10 cellular contexts compared by ENCODE assay signal in the genomic region with DNA sequence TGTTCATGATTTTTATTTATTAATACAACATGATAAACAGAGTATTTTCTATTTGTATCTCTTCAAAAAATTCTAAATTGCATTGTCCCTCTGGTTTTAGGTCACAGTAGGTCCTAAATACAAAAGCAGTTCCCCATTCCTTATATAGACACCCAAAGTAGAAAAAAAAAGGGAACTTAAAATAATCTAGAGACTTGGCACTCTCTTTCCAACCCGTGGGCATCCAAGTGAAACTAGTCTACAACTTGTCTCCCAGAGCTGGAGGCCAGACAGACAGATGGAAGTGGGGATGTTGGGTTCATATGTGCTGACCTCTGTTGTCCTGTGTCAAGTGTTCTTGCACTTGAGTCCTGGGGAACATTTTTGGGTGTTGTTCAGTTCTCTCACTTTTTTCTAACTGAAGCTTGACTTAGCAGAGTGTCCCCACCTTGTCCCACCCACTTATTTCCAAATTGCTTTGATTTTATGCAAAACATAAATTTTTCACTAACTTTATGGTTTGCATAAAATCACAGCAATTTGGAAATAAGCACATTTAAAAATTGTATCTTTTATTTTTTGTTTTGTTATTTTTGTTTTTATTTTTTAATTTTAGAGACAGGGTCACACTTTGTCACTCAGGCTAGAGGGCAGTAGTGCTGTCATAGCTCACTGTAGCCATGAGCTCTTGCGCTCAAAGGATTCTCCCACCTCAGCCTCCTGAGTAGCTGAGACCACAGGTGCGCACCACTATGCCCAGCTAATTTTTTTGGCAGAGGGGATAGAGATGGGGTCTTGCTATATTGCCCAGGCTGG. TPM values are rescaled to one million over a fixed set of nuclear protein-coding genes. Genes with fewer than 3 reads are reported as not detected.
A peak's percentile ranks its signal among the peaks of the same experiment; 100 is the strongest.
DNase-seq lines count a peak whose midpoint lies in the region; ATAC-seq and TF ChIP-seq lines count a peak whose summit lies in the region.
"Had no signal": no experiment of that assay in that cellular context is flagged by ENCODE, and none has a peak within 500 bp of the region (broad histone marks: within the 10 kb centered on the region; RNA-seq: fewer than 3 reads in every experiment).

No MANE protein-coding gene starts in this region.

- H3K4me3 Mint-ChIP-seq in activated CD4-positive, alpha-beta T cell treated with anti-CD3 and anti-CD28 coated beads, Interleukin-2, amount 10 ng/mL, durations not matched to agents 24 days and 14 days = no peak overlapping the region
- H3K4me3 Mint-ChIP-seq in stimulated activated naive B cell treated with anti-CD40 and anti-IgM and Interleukin-4, amounts not matched to agents 10 μg/mL and 1 μg/mL and 100 μg/mL, for 72 hours = peak overlapping the region; percentile 32 to 43

- no peak for DNase-seq in activated CD4-positive, alpha-beta T cell treated with anti-CD3 and anti-CD28 coated beads, Interleukin-2, amount 10 ng/mL, durations not matched to agents 24 days and 14 days
- DNase-seq in activated CD4-positive, alpha-beta T cell treated with anti-CD3 and anti-CD28 coated beads, Interleukin-2, amount 50 U/mL, for 4 hours = no peak
- DNase-seq in NOMO-1 (lab: John Stamatoyannopoulos, UW; ENCODE audit: unreplicated experiment in 2 of 2) (peak; percentile 62 to 91), adrenal gland (peak in 4 of 7 donors; percentile 36 to 62 (median 52)), WERI-Rb-1 (no peak), sigmoid colon (no peak), activated gamma-delta T cell (lab: John Stamatoyannopoulos, UW) (no peak)
- DNase-seq in stimulated activated naive B cell treated with anti-CD40 and anti-IgM and Interleukin-4, amounts not matched to agents 10 μg/mL and 1 μg/mL and 100 μg/mL, for 72 hours = peak; percentile 22
- DNase-seq: activated T-cell treated with anti-CD3 and anti-CD28 coated beads, Interleukin-2, amount 50 U/mL, for 48 hours had no signal

- ATAC-seq in stimulated activated naive B cell treated with anti-CD40 and anti-IgM and Interleukin-4, amounts not matched to agents 10 μg/mL and 1 μg/mL and 100 μg/mL, for 72 hours (replicated peaks) = peak; percentile 70 to 71
- ATAC-seq: K562 had no signal

- H3K4me1 ChIP-seq in adrenal gland (replicated peaks in 1 of 2) (peaks cover 0 to 12% of the 10 kb centered on the region in 2 donors), sigmoid colon (peaks cover 0 to 6% (median under 1%) of the 10 kb centered on the region in 4 donors)

- TF ChIP-seq POLR2A in adrenal gland (IDR thresholded peaks at IDR 0.05) = no peak
- TF ChIP-seq POLR2A in sigmoid colon (IDR thresholded peaks at IDR 0.05) = no peak

- 76 to 82% (median 81%) methylated on average over 3 of the region's 3 CpGs for WGBS in adrenal gland, 4 donors
- 71 to 74% methylated on average over 3 of the region's 3 CpGs for WGBS in sigmoid colon, 2 donors

- intact Hi-C loops in activated CD4-positive, alpha-beta T cell treated with anti-CD3 and anti-CD28 coated beads, Interleukin-2, amount 10 ng/mL, durations not matched to agents 24 days and 14 days (cut with micrococcal nuclease) = loop anchor here (10.0 kb wide), 2 partner anchors 384 to 674 kb away; a partner anchor contains a TSS
- intact Hi-C loops in adrenal gland (cut with DNase I) = no loop called here
- intact Hi-C loops in sigmoid colon (cut with DNase I) = no loop called here

- no peak for TF ChIP-seq EP300 in sigmoid colon (IDR thresholded peaks at IDR 0.05)

- no peak for TF ChIP-seq CTCF in adrenal gland (IDR thresholded peaks at IDR 0.05)
- no peak for TF ChIP-seq CTCF in WERI-Rb-1 (IDR thresholded peaks at IDR 0.05; ENCODE audit: low read depth, low read length)
- TF ChIP-seq CTCF in sigmoid colon (IDR thresholded peaks at IDR 0.05) = no peak

- H3K27ac ChIP-seq in adrenal gland = peak overlapping the region in 1 of 5 donors; percentile 75
- H3K27ac ChIP-seq in WERI-Rb-1 = no peak overlapping the region
- peak overlapping the region in 1 of 4 donors; percentile 5 for H3K27ac ChIP-seq in sigmoid colon

- H3K36me3 Mint-ChIP-seq in activated CD4-positive, alpha-beta T cell treated with anti-CD3 and anti-CD28 coated beads, Interleukin-2, amount 10 ng/mL, durations not matched to agents 24 days and 14 days (ENCODE audit: low read depth) = peaks cover 15% of the 10 kb centered on the region
- peaks cover 20 to 31% of the 10 kb centered on the region in 2 donors for H3K36me3 Mint-ChIP-seq in stimulated activated naive B cell treated with anti-CD40 and anti-IgM and Interleukin-4, amounts not matched to agents 10 μg/mL and 1 μg/mL and 100 μg/mL, for 72 hours

- H3K9me3 Mint-ChIP-seq in activated CD4-positive, alpha-beta T cell treated with anti-CD3 and anti-CD28 coated beads, Interleukin-2, amount 10 ng/mL, durations not matched to agents 24 days and 14 days = peaks cover 10% of the 10 kb centered on the region
- H3K9me3 Mint-ChIP-seq in stimulated activated naive B cell treated with anti-CD40 and anti-IgM and Interleukin-4, amounts not matched to agents 10 μg/mL and 1 μg/mL and 100 μg/mL, for 72 hours = peaks cover 0 to 4% of the 10 kb centered on the region in 2 donors

- no peaks in the 10 kb centered on the region for H3K27me3 Mint-ChIP-seq in activated CD4-positive, alpha-beta T cell treated with anti-CD3 and anti-CD28 coated beads, Interleukin-2, amount 10 ng/mL, durations not matched to agents 24 days and 14 days
- no peaks in the 10 kb centered on the region for H3K27me3 Mint-ChIP-seq in stimulated activated naive B cell treated with anti-CD40 and anti-IgM and Interleukin-4, amounts not matched to agents 10 μg/mL and 1 μg/mL and 100 μg/mL, for 72 hours

- H3K36me3 ChIP-seq in adrenal gland (replicated peaks in 1 of 2) (no peaks in the 10 kb centered on the region), WERI-Rb-1 (no peaks in the 10 kb centered on the region), sigmoid colon (no peaks in the 10 kb centered on the region)

- H3K4me1 Mint-ChIP-seq in activated CD4-positive, alpha-beta T cell treated with anti-CD3 and anti-CD28 coated beads, Interleukin-2, amount 10 ng/mL, durations not matched to agents 24 days and 14 days = peaks cover 58% of the 10 kb centered on the region
- H3K4me1 Mint-ChIP-seq in stimulated activated naive B cell treated with anti-CD40 and anti-IgM and Interleukin-4, amounts not matched to agents 10 μg/mL and 1 μg/mL and 100 μg/mL, for 72 hours = peaks cover 35 to 69% of the 10 kb centered on the region in 2 donors

- H3K27ac Mint-ChIP-seq in activated CD4-positive, alpha-beta T cell treated with anti-CD3 and anti-CD28 coated beads, Interleukin-2, amount 10 ng/mL, durations not matched to agents 24 days and 14 days = peak overlapping the region; percentile 65
- peak overlapping the region; percentile 75 for H3K27ac Mint-ChIP-seq in stimulated activated naive B cell treated with anti-CD40 and anti-IgM and Interleukin-4, amounts not matched to agents 10 μg/mL and 1 μg/mL and 100 μg/mL, for 72 hours

- H3K27me3 ChIP-seq in adrenal gland (no peaks in the 10 kb centered on the region), WERI-Rb-1 (ENCODE audit: insufficient read depth, low read depth, severe bottlenecking) (no peaks in the 10 kb centered on the region), sigmoid colon (no peaks in the 10 kb centered on the region)

- H3K9me3 ChIP-seq in adrenal gland (replicated peaks in 1 of 3) (no peaks in the 10 kb centered on the region), WERI-Rb-1 (ENCODE audit: severe bottlenecking) (no peaks in the 10 kb centered on the region), sigmoid colon (no peaks in the 10 kb centered on the region)

- H3K4me3 ChIP-seq in adrenal gland (no peak overlapping the region), WERI-Rb-1 (ENCODE audit: low read depth, low read length) (no peak overlapping the region), sigmoid colon (no peak overlapping the region)
- H3K4me3 ChIP-seq: K562 had no signal

RNA-seq across cellular contexts. Expression of a gene that starts 43.0 kb away (rescaled TPM):
- 40.0 and 41.3 TPM in 2 replicates for total RNA-seq in activated CD4-positive, alpha-beta T cell treated with anti-CD3 and anti-CD28 coated beads, Interleukin-2, amount 10 ng/mL, durations not matched to agents 24 days and 14 days
- total RNA-seq in adrenal gland (10 to 100 TPM in 4 of 8 donors, 1 to 10 TPM in 3, under 1 TPM in 1; 0.60 to 16.1 (median 9.9) TPM), sigmoid colon (1 to 10 TPM; 3.3 to 5.0 (median 3.8) TPM)
- polyA plus RNA-seq in adrenal gland (1 to 10 TPM; 3.6 to 5.5 (median 4.8) TPM), sigmoid colon (10 to 100 TPM in 1 of 3 donors, 1 to 10 TPM in 2; 1.4 to 11.4 (median 3.0) TPM)

Comparison
In these comparisons a context has a peak if more than half of its experiments do, and no peak if none do; other contexts are left out.
1. DNase-seq: peak in NOMO-1 (2 of 2), adrenal gland (4 of 7) and stimulated activated naive B cell treated with anti-CD40 and anti-IgM and Interleukin-4, amounts not matched to agents 10 μg/mL and 1 μg/mL and 100 μg/mL, for 72 hours (single experiment); none in activated CD4-positive, alpha-beta T cell treated with anti-CD3 and anti-CD28 coated beads, Interleukin-2, amount 10 ng/mL, durations not matched to agents 24 days and 14 days (single experiment), activated CD4-positive, alpha-beta T cell treated with anti-CD3 and anti-CD28 coated beads, Interleukin-2, amount 50 U/mL, for 4 hours (0 of 2), WERI-Rb-1 (single experiment), sigmoid colon (single experiment) and activated gamma-delta T cell (single experiment).